ENCODE assay signal across 1 cellular context in the genomic region with DNA sequence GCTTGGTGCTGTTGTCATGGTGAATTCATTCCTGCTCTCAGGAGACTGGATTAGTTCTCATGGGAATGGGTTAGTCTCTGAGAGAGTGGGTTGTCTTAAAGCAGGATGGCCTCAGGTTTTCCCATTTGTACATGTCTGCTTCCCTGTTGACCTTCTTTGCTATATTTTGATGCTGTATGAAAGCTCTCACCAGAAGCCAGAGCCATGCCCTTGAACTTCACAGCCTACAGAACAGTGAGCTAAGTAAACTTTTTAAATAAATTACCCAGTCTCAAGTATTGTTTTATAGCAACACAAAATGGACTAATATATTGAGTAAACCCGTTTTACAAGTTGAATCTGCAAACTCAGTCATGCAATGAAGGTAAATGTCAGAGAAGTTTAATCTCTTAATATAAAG.
TF ChIP-seq lines count a peak whose summit lies in the region.

No MANE protein-coding gene starts in this region.

TF ChIP-seq in HepG2, 621 proteins besides CTCF, POLR2A, EP300 and RAD21 (continued from another document):
- TF ChIP-seq, protein P1, sequence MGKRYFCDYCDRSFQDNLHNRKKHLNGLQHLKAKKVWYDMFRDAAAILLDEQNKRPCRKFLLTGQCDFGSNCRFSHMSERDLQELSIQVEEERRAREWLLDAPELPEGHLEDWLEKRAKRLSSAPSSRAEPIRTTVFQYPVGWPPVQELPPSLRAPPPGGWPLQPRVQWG (CRISPR knock-in tag; IDR thresholded peaks at IDR 0.05; ENCODE audit: borderline replicate concordance, low read depth), result no peak
- TF ChIP-seq SMC3 (IDR thresholded peaks at IDR 0.05; ENCODE audit: low read length), result no peak
- TF ChIP-seq, protein P2, sequence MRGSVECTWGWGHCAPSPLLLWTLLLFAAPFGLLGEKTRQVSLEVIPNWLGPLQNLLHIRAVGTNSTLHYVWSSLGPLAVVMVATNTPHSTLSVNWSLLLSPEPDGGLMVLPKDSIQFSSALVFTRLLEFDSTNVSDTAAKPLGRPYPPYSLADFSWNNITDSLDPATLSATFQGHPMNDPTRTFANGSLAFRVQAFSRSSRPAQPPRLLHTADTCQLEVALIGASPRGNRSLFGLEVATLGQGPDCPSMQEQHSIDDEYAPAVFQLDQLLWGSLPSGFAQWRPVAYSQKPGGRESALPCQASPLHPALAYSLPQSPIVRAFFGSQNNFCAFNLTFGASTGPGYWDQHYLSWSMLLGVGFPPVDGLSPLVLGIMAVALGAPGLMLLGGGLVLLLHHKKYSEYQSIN (CRISPR knock-in tag; IDR thresholded peaks at IDR 0.05; ENCODE audit: borderline replicate concordance), result no peak
